ENCODE assay signal across 8 cellular contexts in the genomic region with DNA sequence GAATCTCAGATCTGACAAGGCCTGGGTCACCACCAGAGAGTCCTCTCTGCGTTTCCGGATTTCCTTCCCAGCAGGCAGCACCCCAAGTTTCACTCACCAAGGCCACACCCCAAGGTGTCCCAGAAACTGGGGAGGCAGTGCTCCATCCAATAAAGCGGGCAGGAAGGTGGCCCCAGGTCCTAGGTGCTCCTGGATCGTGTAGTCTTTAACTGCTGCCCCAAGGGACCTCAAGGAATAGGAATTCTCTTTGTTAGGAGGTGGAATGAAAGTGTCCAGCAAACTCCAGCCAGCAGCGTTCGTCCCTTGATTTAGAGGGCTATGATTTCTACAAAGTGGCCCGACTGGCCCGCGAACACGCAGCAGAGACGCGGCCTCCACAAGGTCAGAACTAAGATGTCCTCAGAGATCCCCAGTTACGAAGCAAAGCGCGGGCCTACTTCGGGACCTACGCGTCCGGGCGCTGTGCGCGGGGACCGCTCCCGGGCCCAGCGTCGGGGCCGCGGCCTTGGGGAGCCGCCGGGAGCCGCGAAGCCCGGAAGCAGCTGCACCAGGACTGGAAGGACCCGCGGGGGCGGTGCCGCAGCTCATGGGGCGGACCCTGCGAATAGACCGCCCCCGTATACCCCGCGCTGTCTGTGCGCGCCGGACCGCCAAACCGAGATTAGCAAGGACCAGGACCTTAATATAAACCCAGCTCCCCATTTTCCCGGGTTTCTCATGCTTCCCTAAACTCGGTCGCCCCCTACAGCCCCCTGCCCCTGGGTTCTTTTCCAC. TPM values are rescaled to one million over a fixed set of nuclear protein-coding genes. Genes with fewer than 3 reads are reported as not detected.
A peak's percentile ranks its signal among the peaks of the same experiment; 100 is the strongest.
DNase-seq lines count a peak whose midpoint lies in the region; ATAC-seq and TF ChIP-seq lines count a peak whose summit lies in the region.

A gene with protein sequence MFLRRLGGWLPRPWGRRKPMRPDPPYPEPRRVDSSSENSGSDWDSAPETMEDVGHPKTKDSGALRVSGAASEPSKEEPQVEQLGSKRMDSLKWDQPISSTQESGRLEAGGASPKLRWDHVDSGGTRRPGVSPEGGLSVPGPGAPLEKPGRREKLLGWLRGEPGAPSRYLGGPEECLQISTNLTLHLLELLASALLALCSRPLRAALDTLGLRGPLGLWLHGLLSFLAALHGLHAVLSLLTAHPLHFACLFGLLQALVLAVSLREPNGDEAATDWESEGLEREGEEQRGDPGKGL (minus strand): TSS at position 555 of the 774 bp plus-strand sequence. CDS start 831 bp downstream, outside the sequence.

- no peaks in the 10 kb centered on the region for H3K9me3 ChIP-seq in psoas muscle
- H3K9me3 ChIP-seq in uterus = no peaks in the 10 kb centered on the region

- H3K4me3 ChIP-seq in psoas muscle (peak within 1 kb of the TSS; percentile 79), uterus (peak within 1 kb of the TSS; percentile 58 to 71)

- intact Hi-C loops in left ventricle myocardium superior (cut with micrococcal nuclease) (no loop called here), psoas muscle (cut with DNase I) (loop anchor here in 1 of 2 donors (5.0 kb wide), 1 partner anchor 113 kb away; the partner anchor contains the start of genes ATP6V1G2 and NFKBIL1), uterus (cut with DNase I; ENCODE audit: low total_unique reads) (no loop called here)

- peak; percentile 79 for ATAC-seq in left ventricle myocardium superior
- ATAC-seq in psoas muscle = peak; percentile 78 to 81 (median 79)

- H3K27ac ChIP-seq in psoas muscle = peak within 1 kb of the TSS; percentile 94
- H3K27ac ChIP-seq in uterus = peak within 1 kb of the TSS; percentile 81 to 91

- TF ChIP-seq CTCF in psoas muscle (IDR thresholded peaks at IDR 0.05) = no peak
- TF ChIP-seq CTCF in uterus (IDR thresholded peaks at IDR 0.05) = no peak

- peak; percentile 68 to 85 for TF ChIP-seq POLR2A in uterus (IDR thresholded peaks at IDR 0.05)

- H3K4me1 ChIP-seq in psoas muscle (peaks cover 51% of the 10 kb centered on the region), uterus (peaks cover 11 to 19% of the 10 kb centered on the region in 2 donors)

- DNase-seq in DMS 273 treated with DMSO at 0.1 percent for 48 hours (lab: John Stamatoyannopoulos, UW) (peak; percentile 58), H4 (ENCODE audit: low spot score) (peak; percentile 68), NCI-H1694 (lab: John Stamatoyannopoulos, UW) (peak; percentile 52), T-helper 2 cell (peak; percentile 46 to 84 (median 66)), amygdala (lab: John Stamatoyannopoulos, UW) (peak in 55 of 56 donors; percentile 12 to 86 (median 57)), left ventricle myocardium superior (peak; percentile 94), psoas muscle (peak; percentile 91), uterus (peak; percentile 85 to 89)

- 0 to 1% (median 0%) methylated on average over 49 to 51 of the region's 51 CpGs for WGBS in psoas muscle, 3 donors

- H3K27me3 ChIP-seq in psoas muscle (ENCODE audit: insufficient read depth in 3 of 3, low read length in 2 of 3) = no peaks in the 10 kb centered on the region
- H3K27me3 ChIP-seq in uterus = no peaks in the 10 kb centered on the region

- H3K36me3 ChIP-seq in psoas muscle (ENCODE audit: insufficient read depth in 1 of 2, low read depth in 1 of 2) (peaks cover 3 to 45% of the 10 kb centered on the region in 2 donors), uterus (no peaks in the 10 kb centered on the region)

RNA-seq across cellular contexts. Expression of the gene that starts here (rescaled TPM):
- 19.3 and 20.8 TPM in 2 replicates for total RNA-seq in H4 (2014; rRNA removed; shearing (Covaris generic))
- total RNA-seq in left ventricle myocardium superior (18.6 TPM), psoas muscle (10 to 100 TPM; 13.5 to 21.2 (median 16.1) TPM), uterus (10 to 100 TPM in 3 of 4 donors, 1 to 10 TPM in 1; 6.2 to 31.9 (median 24.6) TPM)
- 10 to 100 TPM; 19.4 to 36.0 (median 22.9) TPM for polyA plus RNA-seq in psoas muscle

Comparison
In these comparisons a context has a peak if more than half of its experiments do, and no peak if none do; other contexts are left out.
1. Peak in every context shown above with its lines: DNase-seq, ATAC-seq, H3K4me3 ChIP-seq and H3K27ac ChIP-seq.